Comparison of ENCODE assay signal across 8 cellular contexts in genomic region chr17:7548585-7549400, GRCh38. TPM values are rescaled to one million over a fixed set of nuclear protein-coding genes. Genes with fewer than 3 reads are reported as not detected.
DNase-seq lines count a peak whose midpoint lies in the region; ATAC-seq, FAIRE-seq and TF ChIP-seq lines count a peak whose summit lies in the region.

A gene with protein sequence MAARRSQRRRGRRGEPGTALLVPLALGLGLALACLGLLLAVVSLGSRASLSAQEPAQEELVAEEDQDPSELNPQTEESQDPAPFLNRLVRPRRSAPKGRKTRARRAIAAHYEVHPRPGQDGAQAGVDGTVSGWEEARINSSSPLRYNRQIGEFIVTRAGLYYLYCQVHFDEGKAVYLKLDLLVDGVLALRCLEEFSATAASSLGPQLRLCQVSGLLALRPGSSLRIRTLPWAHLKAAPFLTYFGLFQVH (plus strand): TSS chr17:7549058. CDS start chr17:7549154, 96 bp downstream.

- no peak for TF ChIP-seq EP300 in transverse colon (IDR thresholded peaks at IDR 0.05; ENCODE audit: low read depth)

- H3K27me3 ChIP-seq in CD8-positive, alpha-beta T cell (ENCODE audit: insufficient read depth, low read length): no peaks in the 10 kb centered on the region
- H3K27me3 ChIP-seq in Loucy (ENCODE audit: insufficient read depth, low read length, poor library complexity, severe bottlenecking) (no peaks in the 10 kb centered on the region), transverse colon (no peaks in the 10 kb centered on the region)

- no peak for FAIRE-seq in frontal cortex (lab: Jason Lieb, UNC)

- peak within 1 kb of the TSS; percentile 89 for H3K4me2 ChIP-seq in Loucy (ENCODE audit: low read depth, low read length, poor library complexity, severe bottlenecking)

- peak; percentile 23 for TF ChIP-seq POLR2A in transverse colon (IDR thresholded peaks at IDR 0.05)

- POLR2A ChIA-PET in CD8-positive, alpha-beta T cell (lab: Charles Lee): interaction anchor here (0.6 to 1.6 kb wide), 5 partner anchors 12 to 139 kb away, joined by 3 to 6 read pairs (median 3); partner anchors contain the start of genes MPDU1 and TP53

- no peaks in the 10 kb centered on the region for H3K36me3 ChIP-seq in CD8-positive, alpha-beta T cell (ENCODE audit: insufficient read depth, low read length)
- H3K36me3 ChIP-seq in Loucy (ENCODE audit: insufficient read depth, low read length): no peaks in the 10 kb centered on the region
- H3K36me3 ChIP-seq in transverse colon: no peaks in the 10 kb centered on the region

- H3K27me3 Mint-ChIP-seq in CD8-positive, alpha-beta T cell (ENCODE audit: low read depth): no peaks in the 10 kb centered on the region
- H3K27me3 Mint-ChIP-seq in neural crest cell (ENCODE audit: low read depth): peaks cover 11% of the 10 kb centered on the region

- no peaks in the 10 kb centered on the region for H3F3A ChIP-seq in Loucy (ENCODE audit: low read depth)

- CTCF ChIA-PET in CD8-positive, alpha-beta T cell (lab: Charles Lee): interaction anchor here (1.0 to 5.9 kb wide), 5 partner anchors 12 to 193 kb away, joined by 3 to 44 read pairs (median 4); partner anchors contain the start of genes SENP3 and TP53

- H3K27ac Mint-ChIP-seq in CD8-positive, alpha-beta T cell: peak within 1 kb of the TSS; percentile 90
- peak within 1 kb of the TSS; percentile 32 for H3K27ac Mint-ChIP-seq in neural crest cell (ENCODE audit: unreplicated experiment)

- H3K4me1 ChIP-seq in CD8-positive, alpha-beta T cell (ENCODE audit: insufficient read depth, low read length): peaks cover 56% of the 10 kb centered on the region
- H3K4me1 ChIP-seq in Loucy (ENCODE audit: insufficient read depth, low read length, poor library complexity, severe bottlenecking): peaks cover 4% of the 10 kb centered on the region
- peaks cover 7 to 34% (median 18%) of the 10 kb centered on the region in 4 donors for H3K4me1 ChIP-seq in transverse colon

- peak within 1 kb of the TSS; percentile 98 for H2AFZ ChIP-seq in Loucy (ENCODE audit: low read length)

- intact Hi-C loops in CD8-positive, alpha-beta T cell (cut with DNase I, micrococcal nuclease): loop anchor here in 1 of 2 experiments (1.0 to 5.0 kb wide), 3 partner anchors 13 to 111 kb away; partner anchors contain the start of genes FGF11, SENP3 and TMEM102
- intact Hi-C loops in transverse colon (cut with DNase I; ENCODE audit: low total_unique reads): no loop called here

- H3K36me3 Mint-ChIP-seq in CD8-positive, alpha-beta T cell: peaks cover 9% of the 10 kb centered on the region
- H3K36me3 Mint-ChIP-seq in neural crest cell (ENCODE audit: low read depth): no peaks in the 10 kb centered on the region

- H4K20me1 ChIP-seq in Loucy (ENCODE audit: insufficient read depth, low read length, poor library complexity, severe bottlenecking): no peaks in the 10 kb centered on the region

- peaks cover 45% of the 10 kb centered on the region for H3K4me1 Mint-ChIP-seq in CD8-positive, alpha-beta T cell (ENCODE audit: low read depth)
- peaks cover 11% of the 10 kb centered on the region for H3K4me1 Mint-ChIP-seq in neural crest cell

- H3K4me3 Mint-ChIP-seq in CD8-positive, alpha-beta T cell: peak within 1 kb of the TSS; percentile 84
- peak within 1 kb of the TSS; percentile 81 for H3K4me3 Mint-ChIP-seq in neural crest cell

- in situ Hi-C loops in transverse colon (cut with MboI; ENCODE audit: low pct_ligation_motif_present in 1 of 4, low pct_unique_long_range_greater_than_20kb in 1 of 4, low sequenced_read_pairs in 3 of 4): no loop called here

- H3K27ac ChIP-seq in CD8-positive, alpha-beta T cell (ENCODE audit: low read depth, low read length): peak within 1 kb of the TSS; percentile 78
- H3K27ac ChIP-seq in transverse colon: peak within 1 kb of the TSS; percentile 84 to 92 (median 86)

- TF ChIP-seq CTCF in CD8-positive, alpha-beta T cell (IDR thresholded peaks at IDR 0.05): no peak
- no peak for TF ChIP-seq CTCF in Loucy (conservative IDR thresholded peaks at IDR 0.05; ENCODE audit: low read length)
- TF ChIP-seq CTCF in neural crest cell (conservative IDR thresholded peaks at IDR 0.05): no peak
- peak in 2 of 5 experiments; percentile 8 to 11 for TF ChIP-seq CTCF in transverse colon (IDR thresholded peaks at IDR 0.05)

- H3K9ac ChIP-seq in Loucy (ENCODE audit: low read depth, low read length, poor library complexity, severe bottlenecking): peak within 1 kb of the TSS; percentile 45

- peak within 1 kb of the TSS; percentile 92 for H3K4me3 ChIP-seq in CD8-positive, alpha-beta T cell (ENCODE audit: low read depth, low read length)
- H3K4me3 ChIP-seq in Loucy (ENCODE audit: low read length, poor library complexity, severe bottlenecking): peak within 1 kb of the TSS; percentile 70
- peak within 1 kb of the TSS; percentile 45 to 71 (median 62) for H3K4me3 ChIP-seq in transverse colon

- no peaks in the 10 kb centered on the region for H3K79me2 ChIP-seq in Loucy (ENCODE audit: insufficient read depth, low read length)

- H3K9me3 Mint-ChIP-seq in CD8-positive, alpha-beta T cell: no peaks in the 10 kb centered on the region
- H3K9me3 Mint-ChIP-seq in neural crest cell: no peaks in the 10 kb centered on the region

- WGBS in transverse colon (ENCODE audit: low coverage in 1 of 2), 2 donors: 0% methylated on average over 50 of the region's 65 CpGs; no CpG with 5 or more reads in 1 of the 2 donors

- no peaks in the 10 kb centered on the region for H3K9me3 ChIP-seq in CD8-positive, alpha-beta T cell (ENCODE audit: low read length)
- H3K9me3 ChIP-seq in Loucy (ENCODE audit: insufficient read depth, low read depth, low read length): no peaks in the 10 kb centered on the region
- H3K9me3 ChIP-seq in transverse colon: no peaks in the 10 kb centered on the region

- peak in 6 of 7 experiments; percentile 45 to 80 (median 58) for DNase-seq in CD8-positive, alpha-beta T cell
- DNase-seq in activated effector memory CD4-positive, alpha-beta T cell treated with Interleukin-2 at 50 U/mL for 16 hours: peak; percentile 57
- DNase-seq in frontal cortex (ENCODE audit: low spot score in 2 of 2) (peak; percentile 81), neural crest cell (ENCODE audit: low read depth, low spot score) (peak; percentile 36), transverse colon (peak; percentile 72), GM19240 (ENCODE audit: insufficient read length, low spot score) (no peak)

- ATAC-seq in CD8-positive, alpha-beta T cell: peak; percentile 49
- ATAC-seq in HG03280 (IDR thresholded peaks at IDR 0.05; ENCODE audit: unreplicated experiment): no peak

- no peaks in the 10 kb centered on the region for H3K9me2 ChIP-seq in Loucy (replicated peaks; ENCODE audit: low read depth, low read length)

RNA-seq across cellular contexts. Expression of the gene that starts here (rescaled TPM):
- 10 to 100 TPM; 11.3 to 13.1 TPM for total RNA-seq in CD8-positive, alpha-beta T cell
- total RNA-seq in frontal cortex: 3.7 TPM
- 4.1 and 5.4 TPM in 2 replicates for total RNA-seq in neural crest cell
- 10 to 100 TPM; 20.8 to 53.1 (median 31.5) TPM for total RNA-seq in transverse colon
